ENCODE assay signal across 29 cellular contexts in genomic region chr2:126304147-126304546, GRCh38.
"Had no signal": no experiment of that assay in that cellular context is flagged by ENCODE, and none has a peak within 500 bp of the region (broad histone marks: within the 10 kb centered on the region; RNA-seq: fewer than 3 reads in every experiment).

No MANE protein-coding gene starts in this region.

- H3K27me3 Mint-ChIP-seq: naive B cell; natural killer cell treated with Interleukin-12 subunit alpha and Interleukin-12 subunit beta and Interleukin-15 and Interleukin-18, amount 100 ng/mL, for 72 hours; stimulated activated naive B cell treated with anti-CD40 and anti-IgM and Interleukin-4, amounts not matched to agents 10 μg/mL and 1 μg/mL and 100 μg/mL, for 72 hours; stimulated activated naive CD8-positive, alpha-beta T cell treated with anti-CD3 and anti-CD28 coated beads, Interleukin-15, Interleukin-2, amounts not matched to agents 100 ng/mL and 50 ng/mL, for 24 hours; type B pancreatic cell had no signal

- DNase-seq: naive B cell; naive thymus-derived CD8-positive, alpha-beta T cell; nephron progenitor cell; nucleus accumbens; posterior cingulate gyrus; psoas muscle; right cardiac atrium; stimulated activated CD4-positive, alpha-beta T cell treated with anti-CD3 and anti-CD28 coated beads, Interleukin-15, amount 100 ng/mL, for 24 hours; stimulated activated CD4-positive, alpha-beta T cell treated with anti-CD3 and anti-CD28 coated beads, Interleukin-2, amount 100 ng/mL, for 24 hours; stimulated activated CD4-positive, alpha-beta T cell treated with anti-CD3 and anti-CD28 coated beads, Interleukin-2, amount 100 ng/mL, for 48 hours; stimulated activated CD4-positive, alpha-beta T cell treated with anti-CD3 and anti-CD28 coated beads, Interleukin-4, amount 100 ng/mL, for 24 hours; stimulated activated naive B cell treated with anti-CD40 and anti-IgM and Interleukin-4, amounts not matched to agents 10 μg/mL and 1 μg/mL and 100 μg/mL, for 72 hours; stimulated activated naive CD4-positive, alpha-beta T cell treated with Interleukin-2 at 50 U/mL for 16 hours; stomach; tibial artery; transverse colon; upper lobe of right lung; uterus had no signal

- H3K4me3 Mint-ChIP-seq: naive B cell; naive thymus-derived CD8-positive, alpha-beta T cell; natural killer cell treated with Interleukin-12 subunit alpha and Interleukin-12 subunit beta and Interleukin-15 and Interleukin-18, amount 100 ng/mL, for 72 hours; nephron progenitor cell; neural crest cell; stimulated activated effector memory CD8-positive, alpha-beta T cell treated with anti-CD3 and anti-CD28 coated beads, Interleukin-12 subunit alpha, Interleukin-12 subunit beta, amount 100 ng/mL, for 72 hours; stimulated activated naive B cell treated with anti-CD40 and anti-IgM and Interleukin-4, amounts not matched to agents 10 μg/mL and 1 μg/mL and 100 μg/mL, for 72 hours; stimulated activated naive CD8-positive, alpha-beta T cell treated with anti-CD3 and anti-CD28 coated beads, Interleukin-15, Interleukin-2, amounts not matched to agents 100 ng/mL and 50 ng/mL, for 24 hours; type B pancreatic cell had no signal

- H3K36me3 Mint-ChIP-seq: naive B cell; naive thymus-derived CD8-positive, alpha-beta T cell; natural killer cell treated with Interleukin-12 subunit alpha and Interleukin-12 subunit beta and Interleukin-15 and Interleukin-18, amount 100 ng/mL, for 72 hours; stimulated activated effector memory CD8-positive, alpha-beta T cell treated with anti-CD3 and anti-CD28 coated beads, Interleukin-12 subunit alpha, Interleukin-12 subunit beta, amount 100 ng/mL, for 72 hours; stimulated activated naive B cell treated with anti-CD40 and anti-IgM and Interleukin-4, amounts not matched to agents 10 μg/mL and 1 μg/mL and 100 μg/mL, for 72 hours; type B pancreatic cell had no signal

- H3K4me3 ChIP-seq: psoas muscle, skin epidermis, stomach, thoracic aorta, tibial artery, transverse colon, upper lobe of right lung, uterus had no signal

- H3K27ac ChIP-seq: neutrophil, parathyroid adenoma, psoas muscle, skin epidermis, stomach, thoracic aorta, tibial artery, transverse colon, upper lobe of right lung, uterus had no signal

- H3K27me3 ChIP-seq: neutrophil, stomach, tibial artery, transverse colon, upper lobe of right lung, uterus had no signal

- H3K9me3 ChIP-seq: neutrophil, psoas muscle, stomach, thoracic aorta, tibial artery, transverse colon, upper lobe of right lung, uterus had no signal

- H3K4me1 ChIP-seq: parathyroid adenoma, psoas muscle, stomach, tibial artery, transverse colon, upper lobe of right lung, uterus had no signal

- H3K27ac Mint-ChIP-seq: natural killer cell treated with Interleukin-12 subunit alpha and Interleukin-12 subunit beta and Interleukin-15 and Interleukin-18, amount 100 ng/mL, for 72 hours; nephron progenitor cell; progenitor cell of endocrine pancreas; stimulated activated effector memory CD8-positive, alpha-beta T cell treated with anti-CD3 and anti-CD28 coated beads, Interleukin-12 subunit alpha, Interleukin-12 subunit beta, amount 100 ng/mL, for 72 hours; stimulated activated naive B cell treated with anti-CD40 and anti-IgM and Interleukin-4, amounts not matched to agents 10 μg/mL and 1 μg/mL and 100 μg/mL, for 72 hours; stimulated activated naive CD8-positive, alpha-beta T cell treated with anti-CD3 and anti-CD28 coated beads, Interleukin-15, Interleukin-2, amounts not matched to agents 100 ng/mL and 50 ng/mL, for 24 hours; type B pancreatic cell had no signal

- H3K36me3 ChIP-seq: neutrophil, stomach, thoracic aorta, tibial artery, transverse colon, upper lobe of right lung, uterus had no signal

- ATAC-seq: naive thymus-derived CD8-positive, alpha-beta T cell; natural killer cell treated with Interleukin-12 subunit alpha and Interleukin-12 subunit beta and Interleukin-15 and Interleukin-18, amount 100 ng/mL, for 72 hours; psoas muscle; right cardiac atrium; sciatic nerve; stimulated activated effector memory CD8-positive, alpha-beta T cell treated with anti-CD3 and anti-CD28 coated beads, Interleukin-12 subunit alpha, Interleukin-12 subunit beta, amount 100 ng/mL, for 72 hours; stimulated activated naive B cell treated with anti-CD40 and anti-IgM and Interleukin-4, amounts not matched to agents 10 μg/mL and 1 μg/mL and 100 μg/mL, for 72 hours; upper lobe of right lung had no signal

- H3K9me3 Mint-ChIP-seq: naive B cell; naive thymus-derived CD8-positive, alpha-beta T cell; natural killer cell treated with Interleukin-12 subunit alpha and Interleukin-12 subunit beta and Interleukin-15 and Interleukin-18, amount 100 ng/mL, for 72 hours; nephron progenitor cell; neural crest cell; stimulated activated effector memory CD8-positive, alpha-beta T cell treated with anti-CD3 and anti-CD28 coated beads, Interleukin-12 subunit alpha, Interleukin-12 subunit beta, amount 100 ng/mL, for 72 hours; stimulated activated naive B cell treated with anti-CD40 and anti-IgM and Interleukin-4, amounts not matched to agents 10 μg/mL and 1 μg/mL and 100 μg/mL, for 72 hours; stimulated activated naive CD8-positive, alpha-beta T cell treated with anti-CD3 and anti-CD28 coated beads, Interleukin-15, Interleukin-2, amounts not matched to agents 100 ng/mL and 50 ng/mL, for 24 hours; type B pancreatic cell had no signal

- H3K4me1 Mint-ChIP-seq: naive B cell; naive thymus-derived CD8-positive, alpha-beta T cell; stimulated activated effector memory CD8-positive, alpha-beta T cell treated with anti-CD3 and anti-CD28 coated beads, Interleukin-12 subunit alpha, Interleukin-12 subunit beta, amount 100 ng/mL, for 72 hours; stimulated activated naive B cell treated with anti-CD40 and anti-IgM and Interleukin-4, amounts not matched to agents 10 μg/mL and 1 μg/mL and 100 μg/mL, for 72 hours had no signal
